In the genomic region with DNA sequence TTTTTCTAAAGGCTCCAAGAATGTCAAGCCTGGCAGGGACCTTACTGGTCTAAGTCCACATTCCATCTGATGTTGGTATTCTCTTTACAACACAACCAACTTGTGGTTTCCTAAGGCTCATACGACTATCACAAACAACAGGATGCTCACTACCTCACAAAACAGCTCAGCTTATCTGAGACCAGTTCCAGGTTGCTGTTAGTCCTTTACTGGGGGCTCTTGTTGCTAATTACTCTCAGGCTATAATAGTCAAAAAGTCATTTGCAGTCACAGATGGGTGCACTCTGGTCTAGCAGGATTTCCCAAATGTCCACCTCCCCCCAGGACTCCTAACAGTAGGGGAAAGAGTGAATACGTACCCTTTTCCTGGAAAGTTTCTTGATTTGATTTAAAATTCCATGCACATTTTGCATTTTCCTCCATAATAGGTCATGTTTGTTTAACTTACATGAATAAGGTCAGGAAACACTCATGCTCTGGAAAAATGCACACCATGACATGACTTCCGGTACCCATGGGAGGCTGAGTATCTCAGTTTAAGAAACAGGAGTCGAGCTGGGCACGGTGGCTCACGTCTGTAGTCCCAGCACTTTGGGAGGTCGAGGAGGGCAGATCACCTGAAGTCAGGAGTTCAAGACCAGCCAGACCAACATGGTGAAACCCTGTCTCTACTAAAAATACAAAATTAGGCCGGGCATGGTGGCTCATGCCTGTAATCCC, we compare ENCODE assay signal across 12 cellular contexts. TPM values are rescaled to one million over a fixed set of nuclear protein-coding genes. Genes with fewer than 3 reads are reported as not detected.
DNase-seq lines count a peak whose midpoint lies in the region; ATAC-seq and TF ChIP-seq lines count a peak whose summit lies in the region.
"Had no signal": no experiment of that assay in that cellular context is flagged by ENCODE, and none has a peak within 500 bp of the region (broad histone marks: within the 10 kb centered on the region; RNA-seq: fewer than 3 reads in every experiment).

No MANE protein-coding gene starts in this region.

- H3K36me3 ChIP-seq in OCI-LY1 (ENCODE audit: insufficient read depth, low read length), result no peaks in the 10 kb centered on the region

- peak overlapping the region; percentile 84 for H3K27ac ChIP-seq in OCI-LY1 (ENCODE audit: low read depth, low read length, poor library complexity, severe bottlenecking)

- H3K4me2 ChIP-seq in OCI-LY1 (ENCODE audit: low read length), result no peak overlapping the region; the same call in 1 of the 2 replicates

- H4K20me1 ChIP-seq in OCI-LY1 (ENCODE audit: insufficient read depth, low read length), result no peaks in the 10 kb centered on the region

- H3K27ac Mint-ChIP-seq in chondrocyte (ENCODE audit: unreplicated experiment) (peak overlapping the region; percentile 92), natural killer cell (peak overlapping the region; percentile 82 to 83)

- DNase-seq in EH (ENCODE audit: low read depth) (peak; percentile 88), chondrocyte (ENCODE audit: low spot score) (no peak), natural killer cell (no peak), amniotic stem cell (lab: John Stamatoyannopoulos, UW) (no peak), HEK293T (ENCODE audit: extremely low spot score) (no peak)
- DNase-seq: activated CD4-positive, alpha-beta T cell treated with anti-CD3 and anti-CD28 coated beads for 4 hours; cerebellar nuclear complex; hippocampal formation; NCI-H2171 treated with DMSO at 0.1 percent for 48 hours; SHP77 had no signal

- POLR2A ChIA-PET in HEK293T (lab: Yijun Ruan, JAX), result no interaction called here

- H2AFZ ChIP-seq in OCI-LY1 (ENCODE audit: low read length), result no peak overlapping the region

- ATAC-seq in natural killer cell (peak in 1 of 3 donors; percentile 44), GM18873 (IDR thresholded peaks at IDR 0.05; ENCODE audit: low FRiP score, unreplicated experiment) (no peak)

- H3K4me3 Mint-ChIP-seq in chondrocyte (ENCODE audit: unreplicated experiment) (no peak overlapping the region), natural killer cell (peak overlapping the region; percentile 76)

- H3K9me2 ChIP-seq in OCI-LY1 (ENCODE audit: low read depth, low read length), result no peaks in the 10 kb centered on the region

- H3K4me1 Mint-ChIP-seq in chondrocyte (ENCODE audit: low read depth) (peaks cover 12% of the 10 kb centered on the region), natural killer cell (peaks cover 32 to 49% of the 10 kb centered on the region in 2 donors)

- intact Hi-C loops in natural killer cell (cut with micrococcal nuclease), result no loop called here

- peaks cover 10% of the 10 kb centered on the region for H3F3A ChIP-seq in OCI-LY1 (ENCODE audit: insufficient read depth, low read length)

- H3K9ac ChIP-seq in OCI-LY1 (ENCODE audit: low read length), result no peak overlapping the region; the same call in 1 of the 2 replicates

- CTCF ChIA-PET in HEK293T (lab: Yijun Ruan, JAX), result no interaction called here

- no peaks in the 10 kb centered on the region for H3K79me2 ChIP-seq in OCI-LY1 (ENCODE audit: insufficient read depth, low read length)

- H3K4me1 ChIP-seq in OCI-LY1 (ENCODE audit: insufficient read depth, low read length, severe bottlenecking), result peaks cover 43% of the 10 kb centered on the region

- H3K9me3 Mint-ChIP-seq in chondrocyte (ENCODE audit: low read depth) (no peaks in the 10 kb centered on the region), natural killer cell (no peaks in the 10 kb centered on the region)

- no peaks in the 10 kb centered on the region for H3K27me3 ChIP-seq in OCI-LY1 (ENCODE audit: insufficient read depth, low read length)

- H3K36me3 Mint-ChIP-seq in chondrocyte (ENCODE audit: low read depth), result no peaks in the 10 kb centered on the region
- H3K36me3 Mint-ChIP-seq in natural killer cell, result no peaks in the 10 kb centered on the region

- no peak for TF ChIP-seq CTCF in OCI-LY1 (IDR thresholded peaks at IDR 0.05; ENCODE audit: low read length)
- no peak for TF ChIP-seq CTCF in chondrocyte (IDR thresholded peaks at IDR 0.05)
- no peak for TF ChIP-seq CTCF in natural killer cell (IDR thresholded peaks at IDR 0.05)

- H3K27me3 Mint-ChIP-seq in chondrocyte (ENCODE audit: low read depth) (peaks cover 2% of the 10 kb centered on the region), natural killer cell (ENCODE audit: low read depth in 2 of 2) (no peaks in the 10 kb centered on the region)

- H3K9me3 ChIP-seq in OCI-LY1 (ENCODE audit: low read length), result no peaks in the 10 kb centered on the region

- H3K4me3 ChIP-seq in OCI-LY1 (ENCODE audit: low read depth, low read length, poor library complexity, severe bottlenecking), result no peak overlapping the region

TF ChIP-seq in HEK293T, 16 proteins besides CTCF, POLR2A, EP300 and RAD21:
- no peak for TF ChIP-seq ARNT (IDR thresholded peaks at IDR 0.05)
- TF ChIP-seq SP1 (IDR thresholded peaks at IDR 0.05), result no peak
- no peak for TF ChIP-seq FOXA1 (IDR thresholded peaks at IDR 0.05)
- no peak for TF ChIP-seq SUZ12 (IDR thresholded peaks at IDR 0.05)
- no peak for TF ChIP-seq NFRKB (IDR thresholded peaks at IDR 0.05)
- no peak for TF ChIP-seq ELF4 (IDR thresholded peaks at IDR 0.05)
- no peak for TF ChIP-seq L3MBTL2 (conservative IDR thresholded peaks at IDR 0.05)
- no peak for TF ChIP-seq FOXK2 (IDR thresholded peaks at IDR 0.05)
- TF ChIP-seq FOXM1 (IDR thresholded peaks at IDR 0.05; ENCODE audit: borderline replicate concordance), result no peak
- TF ChIP-seq CTBP1 (IDR thresholded peaks at IDR 0.05; ENCODE audit: borderline replicate concordance), result no peak
- no peak for TF ChIP-seq BHLHE40 (IDR thresholded peaks at IDR 0.05; ENCODE audit: borderline replicate concordance)
- TF ChIP-seq, protein P1, sequence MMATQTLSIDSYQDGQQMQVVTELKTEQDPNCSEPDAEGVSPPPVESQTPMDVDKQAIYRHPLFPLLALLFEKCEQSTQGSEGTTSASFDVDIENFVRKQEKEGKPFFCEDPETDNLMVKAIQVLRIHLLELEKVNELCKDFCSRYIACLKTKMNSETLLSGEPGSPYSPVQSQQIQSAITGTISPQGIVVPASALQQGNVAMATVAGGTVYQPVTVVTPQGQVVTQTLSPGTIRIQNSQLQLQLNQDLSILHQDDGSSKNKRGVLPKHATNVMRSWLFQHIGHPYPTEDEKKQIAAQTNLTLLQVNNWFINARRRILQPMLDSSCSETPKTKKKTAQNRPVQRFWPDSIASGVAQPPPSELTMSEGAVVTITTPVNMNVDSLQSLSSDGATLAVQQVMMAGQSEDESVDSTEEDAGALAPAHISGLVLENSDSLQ (IDR thresholded peaks at IDR 0.05), result no peak
- TF ChIP-seq LEF1 (IDR thresholded peaks at IDR 0.05; ENCODE audit: borderline replicate concordance), result no peak
- no peak for TF ChIP-seq HDGF (IDR thresholded peaks at IDR 0.05; ENCODE audit: borderline replicate concordance)
- no peak for TF ChIP-seq ZNF384 (IDR thresholded peaks at IDR 0.05)
- TF ChIP-seq TARDBP (IDR thresholded peaks at IDR 0.05), result no peak

RNA-seq across cellular contexts. Expression of a gene that starts 16.0 kb away (rescaled TPM):
- total RNA-seq in chondrocyte (not detected in 3 replicates), natural killer cell (100 to 1,000 TPM; 180 to 227 (median 215) TPM)

RNA-seq across cellular contexts. Expression of a gene that starts 20.1 kb away (rescaled TPM):
- total RNA-seq in chondrocyte (1.4 to 3.1 TPM (median 2.9 TPM) in 3 replicates), natural killer cell (1 to 10 TPM in 1 of 3 donors, under 1 TPM in 2; 0.54 to 1.3 (median 0.80) TPM)

RNA-seq across cellular contexts. Expression of a gene that starts 24.8 kb away (rescaled TPM):
- 50.2 to 54.9 TPM (median 52.9 TPM) in 3 replicates for total RNA-seq in chondrocyte
- total RNA-seq in natural killer cell, result 100 to 1,000 TPM; 110 to 133 (median 125) TPM

RNA-seq across cellular contexts. Expression of a gene that starts 44.9 kb away (rescaled TPM):
- total RNA-seq in chondrocyte (120 to 142 TPM (median 131 TPM) in 3 replicates), natural killer cell (100 to 1,000 TPM; 107 to 126 (median 110) TPM)

RNA-seq across cellular contexts. Expression of a gene that starts 44.9 kb away (rescaled TPM):
- total RNA-seq in chondrocyte, result 20.8 to 23.9 TPM (median 22.8 TPM) in 3 replicates
- total RNA-seq in natural killer cell, result 10 to 100 TPM; 22.2 to 27.1 (median 24.7) TPM

Comparison
In these comparisons a context has a peak if more than half of its experiments do, and no peak if none do; other contexts are left out.
1. RNA of a gene that starts 16.0 kb away (total RNA-seq): 180 to 227 TPM in natural killer cell; not detected in chondrocyte; every median in the first group is over 100 times any median in the second.